Comparison of ENCODE assay signal across 9 cellular contexts in genomic region chr4:183397741-183398297, GRCh38. TPM values are rescaled to one million over a fixed set of nuclear protein-coding genes. Genes with fewer than 3 reads are reported as not detected.
DNase-seq lines count a peak whose midpoint lies in the region; ATAC-seq, FAIRE-seq and TF ChIP-seq lines count a peak whose summit lies in the region.
"Had no signal": no experiment of that assay in that cellular context is flagged by ENCODE, and none has a peak within 500 bp of the region (broad histone marks: within the 10 kb centered on the region; RNA-seq: fewer than 3 reads in every experiment).

No MANE protein-coding gene starts in this region.

- no peak for TF ChIP-seq CTCF in transverse colon (IDR thresholded peaks at IDR 0.05)

- no peak overlapping the region for H3K4ac ChIP-seq in mesenchymal stem cell (ENCODE audit: low read depth in 1 of 2, low read length in 2 of 2)

- H3K36me3 ChIP-seq in adipocyte (ENCODE audit: control insufficient read depth, insufficient read depth, low read length, severe bottlenecking) (no peaks in the 10 kb centered on the region), mesenchymal stem cell (ENCODE audit: control insufficient read depth in 1 of 2, insufficient read depth in 2 of 2, low read depth in 1 of 2, low read length in 2 of 2) (no peaks in the 10 kb centered on the region), transverse colon (no peaks in the 10 kb centered on the region)

- intact Hi-C loops in transverse colon (cut with DNase I; ENCODE audit: low total_unique reads) = no loop called here

- no peak overlapping the region for H3K14ac ChIP-seq in mesenchymal stem cell (ENCODE audit: low read length in 2 of 2)

- no peak overlapping the region for H2BK120ac ChIP-seq in mesenchymal stem cell (ENCODE audit: low read depth, low read length)

- H3K9ac ChIP-seq in adipocyte (ENCODE audit: low read length) (peak overlapping the region; percentile 87), mesenchymal stem cell (ENCODE audit: low read length) (peak overlapping the region; percentile 87)

- peak; percentile 53 for DNase-seq in activated effector memory CD4-positive, alpha-beta T cell treated with anti-CD3 and anti-CD28 coated beads, Interleukin-2, amount 50 U/mL, for 16 hours
- DNase-seq in activated effector memory CD4-positive, alpha-beta T cell treated with Interleukin-2 at 50 U/mL for 16 hours = no peak
- DNase-seq in adipocyte (ENCODE audit: low read depth) (no peak), mesenchymal stem cell (no peak), transverse colon (no peak), H54 (ENCODE audit: insufficient read length, low spot score) (no peak)
- DNase-seq: NCI-H1930 had no signal

- H2BK12ac ChIP-seq in mesenchymal stem cell (ENCODE audit: low read length in 2 of 2) = no peak overlapping the region

- peak overlapping the region; percentile 82 for H3K4me3 ChIP-seq in adipocyte (ENCODE audit: low read length)
- peak overlapping the region in 1 of 2 experiments; percentile 80 for H3K4me3 ChIP-seq in mesenchymal stem cell (ENCODE audit: insufficient read depth in 1 of 2, low read depth in 1 of 2, low read length in 2 of 2)
- H3K4me3 ChIP-seq in transverse colon = peak overlapping the region in 3 of 4 donors; percentile 36 to 61 (median 53)

- no peak overlapping the region for H3K27ac ChIP-seq in mesenchymal stem cell (ENCODE audit: low read length, poor library complexity, severe bottlenecking)
- H3K27ac ChIP-seq in transverse colon = peak overlapping the region in 2 of 4 donors; percentile 29 to 71

- H2AFZ ChIP-seq in mesenchymal stem cell (ENCODE audit: low read depth, low read length) = no peak overlapping the region

- no peak overlapping the region for H2BK15ac ChIP-seq in mesenchymal stem cell (ENCODE audit: low read depth, poor library complexity, severe bottlenecking)

- in situ Hi-C loops in transverse colon (cut with MboI; ENCODE audit: low pct_ligation_motif_present in 1 of 4, low pct_unique_long_range_greater_than_20kb in 1 of 4, low sequenced_read_pairs in 3 of 4) = no loop called here

- H3K4me1 ChIP-seq in adipocyte (ENCODE audit: control insufficient read depth, insufficient read depth, low read length) (peaks cover 5% of the 10 kb centered on the region), mesenchymal stem cell (ENCODE audit: control insufficient read depth, insufficient read depth, low read depth, low read length) (peaks cover 6% of the 10 kb centered on the region), transverse colon (peaks cover 6 to 9% (median 8%) of the 10 kb centered on the region in 4 donors)

- TF ChIP-seq EP300 in transverse colon (IDR thresholded peaks at IDR 0.05; ENCODE audit: low read depth) = no peak

- TF ChIP-seq POLR2A in transverse colon (IDR thresholded peaks at IDR 0.05) (no peak), H54 (IDR thresholded peaks at IDR 0.05; ENCODE audit: low read depth, low read length) (no peak)

- H3K27me3 ChIP-seq in adipocyte (replicated peaks; ENCODE audit: control insufficient read depth, insufficient read depth, low read length) (peaks cover 4% of the 10 kb centered on the region), mesenchymal stem cell (ENCODE audit: control insufficient read depth in 1 of 2, insufficient read depth in 1 of 2, low read length in 2 of 2) (peaks cover 0 to 12% of the 10 kb centered on the region in 2 experiments), transverse colon (no peaks in the 10 kb centered on the region)

- no peaks in the 10 kb centered on the region for H3K79me1 ChIP-seq in mesenchymal stem cell (replicated peaks; ENCODE audit: low read length, poor library complexity, severe bottlenecking)

- no peak for FAIRE-seq in H54 (lab: Jason Lieb, UNC)

- H3K9me3 ChIP-seq in adipocyte (ENCODE audit: control insufficient read depth, low read length) (no peaks in the 10 kb centered on the region), mesenchymal stem cell (ENCODE audit: control insufficient read depth, low read length) (no peaks in the 10 kb centered on the region), transverse colon (no peaks in the 10 kb centered on the region)

- no peak for ATAC-seq in HG02623 (IDR thresholded peaks at IDR 0.05; ENCODE audit: unreplicated experiment)
- no peak for ATAC-seq in GM21786 (IDR thresholded peaks at IDR 0.05; ENCODE audit: unreplicated experiment)

- H2AK5ac ChIP-seq in mesenchymal stem cell (ENCODE audit: low read length, severe bottlenecking) = no peak overlapping the region

- peak overlapping the region; percentile 84 for H3K4me2 ChIP-seq in mesenchymal stem cell (ENCODE audit: low read length, poor library complexity, severe bottlenecking)

- H2BK5ac ChIP-seq in mesenchymal stem cell (ENCODE audit: low read depth, low read length, poor library complexity, severe bottlenecking) = no peak overlapping the region

- WGBS in mesenchymal stem cell = 91% methylated on average over 13 of the region's 14 CpGs
- WGBS in transverse colon (ENCODE audit: low coverage in 1 of 2), 2 donors = 60 to 82% methylated on average over 1 to 14 of the region's 14 CpGs

- no peak overlapping the region for H3K18ac ChIP-seq in mesenchymal stem cell (ENCODE audit: low read depth in 1 of 2, low read length in 2 of 2)

- no peak overlapping the region for H4K8ac ChIP-seq in mesenchymal stem cell (ENCODE audit: low read length)

- no peak overlapping the region for H4K91ac ChIP-seq in mesenchymal stem cell (ENCODE audit: low read length)

- no peak overlapping the region for H3K23ac ChIP-seq in mesenchymal stem cell (ENCODE audit: low read length in 2 of 2)

RNA-seq across cellular contexts. Expression of gene CDKN2AIP, which starts 46.6 kb away (rescaled TPM):
- 6.7 TPM for polyA plus RNA-seq in mesenchymal stem cell (2013, experiment 1 of 2)
- polyA plus RNA-seq in mesenchymal stem cell (2013, experiment 2 of 2) = 7.0 TPM
- 10 to 100 TPM; 13.9 to 26.2 (median 24.7) TPM for total RNA-seq in transverse colon
